In genomic region chr1:184883304-184883815, GRCh38 we compare ENCODE assay signal across 14 cellular contexts.
DNase-seq lines count a peak whose midpoint lies in the region; ATAC-seq and TF ChIP-seq lines count a peak whose summit lies in the region.
"Had no signal": no experiment of that assay in that cellular context is flagged by ENCODE, and none has a peak within 500 bp of the region (broad histone marks: within the 10 kb centered on the region; RNA-seq: fewer than 3 reads in every experiment).

No MANE protein-coding gene starts in this region.

- H3K27me3 Mint-ChIP-seq in activated CD4-positive, alpha-beta memory T cell treated with anti-CD3 and anti-CD28 coated beads for 36 hours = peaks cover 3% of the 10 kb centered on the region
- peaks cover 11% of the 10 kb centered on the region for H3K27me3 Mint-ChIP-seq in endodermal cell (ENCODE audit: insufficient read depth)

- H3K27ac Mint-ChIP-seq in activated CD4-positive, alpha-beta memory T cell treated with anti-CD3 and anti-CD28 coated beads for 36 hours = peak overlapping the region; percentile 92
- H3K27ac Mint-ChIP-seq in endodermal cell = no peak overlapping the region

- 31 to 58% methylated on average over 7 of the region's 7 CpGs for WGBS in esophagus squamous epithelium, 2 donors
- 83 to 88% methylated on average over 1 to 7 of the region's 7 CpGs for WGBS in endodermal cell (ENCODE audit: insufficient coverage in 1 of 2, insufficient read length in 1 of 2), 2 experiments

- CTCF ChIA-PET in activated CD4-positive, alpha-beta memory T cell treated with anti-CD3 and anti-CD28 coated beads for 36 hours (lab: Charles Lee) = interaction anchor here (0.6 to 2.7 kb wide), 8 partner anchors 8 to 98 kb away, joined by 3 to 14 read pairs (median 5); partner anchors contain the start of gene NIBAN1

- H3K36me3 ChIP-seq in esophagus squamous epithelium (peaks cover 0 to 6% (median 0%) of the 10 kb centered on the region in 3 donors), gastrocnemius medialis (no peaks in the 10 kb centered on the region), endodermal cell (ENCODE audit: control insufficient read depth, insufficient read depth, low read length) (no peaks in the 10 kb centered on the region)
- H3K36me3 ChIP-seq: neural progenitor cell had no signal

- no peak overlapping the region for H3K4me3 Mint-ChIP-seq in activated CD4-positive, alpha-beta memory T cell treated with anti-CD3 and anti-CD28 coated beads for 36 hours
- H3K4me3 Mint-ChIP-seq in endodermal cell = no peak overlapping the region
- H3K4me3 Mint-ChIP-seq: neural progenitor cell had no signal

- no peak for ATAC-seq in gastrocnemius medialis
- no peak for ATAC-seq in HG03521 (IDR thresholded peaks at IDR 0.05; ENCODE audit: unreplicated experiment)
- no peak for ATAC-seq in GM21447 (IDR thresholded peaks at IDR 0.05; ENCODE audit: unreplicated experiment)
- ATAC-seq: SK-N-SH treated with all-trans-retinoic acid at 6 μM for 48 hours had no signal

- H3K9me3 ChIP-seq in esophagus squamous epithelium (no peaks in the 10 kb centered on the region), gastrocnemius medialis (no peaks in the 10 kb centered on the region), endodermal cell (ENCODE audit: control insufficient read depth, low read length) (no peaks in the 10 kb centered on the region)

- no peak overlapping the region for H3K9ac ChIP-seq in endodermal cell (ENCODE audit: extremely low read depth, low read length, poor library complexity, severe bottlenecking)
- H3K9ac ChIP-seq: neural progenitor cell had no signal

- POLR2A ChIA-PET in activated CD4-positive, alpha-beta memory T cell treated with anti-CD3 and anti-CD28 coated beads for 36 hours (lab: Charles Lee) = interaction anchor here (0.7 to 2.3 kb wide), 7 partner anchors 7 to 92 kb away, joined by 3 to 28 read pairs (median 13); partner anchors contain the start of gene NIBAN1

- H3K9me3 Mint-ChIP-seq in activated CD4-positive, alpha-beta memory T cell treated with anti-CD3 and anti-CD28 coated beads for 36 hours = no peaks in the 10 kb centered on the region
- no peaks in the 10 kb centered on the region for H3K9me3 Mint-ChIP-seq in endodermal cell
- H3K9me3 Mint-ChIP-seq: neural progenitor cell had no signal

- H3K4me3 ChIP-seq in esophagus squamous epithelium = no peak overlapping the region
- H3K4me3 ChIP-seq in gastrocnemius medialis = no peak overlapping the region
- H3K4me3 ChIP-seq in endodermal cell (ENCODE audit: low read length) = no peak overlapping the region
- H3K4me3 ChIP-seq: dorsolateral prefrontal cortex, neural progenitor cell had no signal

- TF ChIP-seq POLR2A in esophagus squamous epithelium (IDR thresholded peaks at IDR 0.05) (no peak), gastrocnemius medialis (IDR thresholded peaks at IDR 0.05) (no peak)

- intact Hi-C loops in activated CD4-positive, alpha-beta memory T cell treated with anti-CD3 and anti-CD28 coated beads for 36 hours (cut with micrococcal nuclease) = loop anchor here (2.0 to 10.0 kb wide), 4 partner anchors 161 to 753 kb away; partner anchors contain the start of genes RNF2, SWT1 and TRMT1L
- intact Hi-C loops in esophagus squamous epithelium (cut with DNase I) = no loop called here
- intact Hi-C loops in gastrocnemius medialis (cut with DNase I; ENCODE audit: low total_unique reads) = no loop called here

- DNase-seq in COLO829 (ENCODE audit: low spot score) (peak; percentile 75), esophagus squamous epithelium (lab: John Stamatoyannopoulos, UW) (no peak), gastrocnemius medialis (no peak), EL (no peak), endodermal cell (no peak)
- no peak for DNase-seq in activated CD4-positive, alpha-beta memory T cell treated with anti-CD3 and anti-CD28 coated beads for 36 hours
- DNase-seq: AML-193, amniotic stem cell, KG1 had no signal

- in situ Hi-C loops in gastrocnemius medialis (cut with MboI; ENCODE audit: low sequenced_read_pairs in 4 of 4) = no loop called here

- H3K27ac ChIP-seq in esophagus squamous epithelium (peak overlapping the region; percentile 64 to 89 (median 82)), gastrocnemius medialis (peak overlapping the region in 3 of 4 donors; percentile 35 to 47 (median 42)), endodermal cell (ENCODE audit: low read depth, low read length) (no peak overlapping the region)
- H3K27ac ChIP-seq: neural progenitor cell had no signal

- TF ChIP-seq CTCF in esophagus squamous epithelium (IDR thresholded peaks at IDR 0.05) (no peak), gastrocnemius medialis (IDR thresholded peaks at IDR 0.05 in 4 of 5, conservative IDR thresholded peaks at IDR 0.05 in 1 of 5) (no peak), endodermal cell (conservative IDR thresholded peaks at IDR 0.05) (no peak)

- H3K4me1 ChIP-seq in esophagus squamous epithelium (peaks cover 8 to 91% (median 23%) of the 10 kb centered on the region in 3 donors), gastrocnemius medialis (peaks cover 31 to 32% of the 10 kb centered on the region in 2 donors), endodermal cell (ENCODE audit: control insufficient read depth, insufficient read depth, low read length) (peaks cover 8% of the 10 kb centered on the region)

- peaks cover 28% of the 10 kb centered on the region for H3K36me3 Mint-ChIP-seq in activated CD4-positive, alpha-beta memory T cell treated with anti-CD3 and anti-CD28 coated beads for 36 hours
- H3K36me3 Mint-ChIP-seq in endodermal cell (ENCODE audit: low read depth) = no peaks in the 10 kb centered on the region
- H3K36me3 Mint-ChIP-seq: neural progenitor cell had no signal

- H3K27me3 ChIP-seq in esophagus squamous epithelium (no peaks in the 10 kb centered on the region), gastrocnemius medialis (no peaks in the 10 kb centered on the region), endodermal cell (ENCODE audit: control insufficient read depth, insufficient read depth, low read length, poor library complexity, severe bottlenecking) (no peaks in the 10 kb centered on the region)
- H3K27me3 ChIP-seq: neural progenitor cell had no signal

- peaks cover 39% of the 10 kb centered on the region for H3K4me1 Mint-ChIP-seq in activated CD4-positive, alpha-beta memory T cell treated with anti-CD3 and anti-CD28 coated beads for 36 hours (ENCODE audit: low read depth)
- peaks cover 14% of the 10 kb centered on the region for H3K4me1 Mint-ChIP-seq in endodermal cell
